Comparison of ENCODE assay signal across 6 cellular contexts in genomic region chr10:133377818-133378250, GRCh38. TPM values are rescaled to one million over a fixed set of nuclear protein-coding genes. Genes with fewer than 3 reads are reported as not detected.
DNase-seq lines count a peak whose midpoint lies in the region; ATAC-seq and TF ChIP-seq lines count a peak whose summit lies in the region.

No MANE protein-coding gene starts in this region.

- H2AFZ ChIP-seq in DND-41 (ENCODE audit: low read depth, low read length): peak overlapping the region; percentile 76

- DNase-seq in DND-41 (no peak), ascending aorta (ENCODE audit: low spot score in 2 of 2) (no peak), NCI-H1930 (lab: John Stamatoyannopoulos, UW) (no peak)
- DNase-seq in NK-92 treated with Interleukin-12 subunit alpha and Interleukin-12 subunit beta, amount 100 ng/mL, for 24 hours (lab: John Stamatoyannopoulos, UW): no peak

- peak overlapping the region; percentile 81 for H3K4me2 ChIP-seq in DND-41 (ENCODE audit: insufficient read depth, low read length)

- ATAC-seq in DND-41 (ENCODE audit: insufficient read depth, low read depth) (peak; percentile 1; the same call in 1 of the 3 replicates), HG03521 (IDR thresholded peaks at IDR 0.05; ENCODE audit: unreplicated experiment) (no peak)

- H3K79me2 ChIP-seq in DND-41 (ENCODE audit: insufficient read depth, low read length): no peaks in the 10 kb centered on the region

- H3K9ac ChIP-seq in DND-41 (ENCODE audit: low read depth, low read length): peak overlapping the region; percentile 57

- no peaks in the 10 kb centered on the region for H3K36me3 ChIP-seq in DND-41 (ENCODE audit: insufficient read depth, low read length)
- no peaks in the 10 kb centered on the region for H3K36me3 ChIP-seq in ascending aorta
- H3K36me3 ChIP-seq in muscle layer of duodenum (ENCODE audit: control insufficient read depth in 1 of 2, insufficient read depth in 2 of 2, low read length in 2 of 2): no peaks in the 10 kb centered on the region

- H3K27ac ChIP-seq in DND-41 (ENCODE audit: low read length) (no peak overlapping the region; the same call in 1 of the 2 replicates), ascending aorta (peak overlapping the region; percentile 61 to 82), muscle layer of duodenum (ENCODE audit: low read length) (no peak overlapping the region)

- peak overlapping the region; percentile 13 to 59; a peak in 3 of 4 replicates for H3K4me3 ChIP-seq in DND-41 (ENCODE audit: low read depth in 1 of 2, low read length in 2 of 2)
- peak overlapping the region; percentile 87 to 98 for H3K4me3 ChIP-seq in ascending aorta
- H3K4me3 ChIP-seq in muscle layer of duodenum (ENCODE audit: low read depth in 1 of 2, low read length in 2 of 2): peak overlapping the region; percentile 69 to 91

- no peaks in the 10 kb centered on the region for H4K20me1 ChIP-seq in DND-41 (ENCODE audit: insufficient read depth, low read length)

- H3K27me3 ChIP-seq in DND-41 (ENCODE audit: insufficient read depth, low read length, poor library complexity) (no peaks in the 10 kb centered on the region), ascending aorta (no peaks in the 10 kb centered on the region), muscle layer of duodenum (ENCODE audit: low read depth, low read length) (no peaks in the 10 kb centered on the region)

- intact Hi-C loops in ascending aorta (cut with DNase I): loop anchor here (2.0 to 10.0 kb wide), 4 partner anchors 116 to 1476 kb away; partner anchors contain the start of genes LRRC27, PPP2R2D and STK32C

- no peaks in the 10 kb centered on the region for H3K9me3 ChIP-seq in DND-41 (ENCODE audit: insufficient read depth, low read length, severe bottlenecking)
- H3K9me3 ChIP-seq in ascending aorta: no peaks in the 10 kb centered on the region
- H3K9me3 ChIP-seq in muscle layer of duodenum (ENCODE audit: control insufficient read depth in 1 of 2, low read length in 2 of 2): no peaks in the 10 kb centered on the region

- TF ChIP-seq CTCF in DND-41 (IDR thresholded peaks at IDR 0.05; ENCODE audit: borderline replicate concordance, extremely low read depth, low read length, poor library complexity, severe bottlenecking) (no peak), ascending aorta (IDR thresholded peaks at IDR 0.05) (no peak)

- H3K4me1 ChIP-seq in DND-41 (ENCODE audit: insufficient read depth, low read length) (peaks cover 24% of the 10 kb centered on the region), ascending aorta (peaks cover 4 to 13% of the 10 kb centered on the region in 2 donors), muscle layer of duodenum (ENCODE audit: control insufficient read depth in 1 of 2, insufficient read depth in 2 of 2, low read length in 2 of 2) (peaks cover 0 to 22% of the 10 kb centered on the region in 2 donors)

RNA-seq across cellular contexts. Expression of gene PAOX, which starts 1.2 kb away (rescaled TPM):
- total RNA-seq in ascending aorta: 1.4 TPM

RNA-seq across cellular contexts. Expression of gene ECHS1, which starts 4.7 kb away (rescaled TPM):
- total RNA-seq in ascending aorta: 68.0 TPM

RNA-seq across cellular contexts. Expression of gene MTG1, which starts 16.1 kb away (rescaled TPM):
- 37.8 TPM for total RNA-seq in ascending aorta

RNA-seq across cellular contexts. Expression of gene FUOM, which starts 20.0 kb away (rescaled TPM):
- 38.5 TPM for total RNA-seq in ascending aorta

RNA-seq across cellular contexts. Expression of gene PRAP1, which starts 30.7 kb away (rescaled TPM):
- total RNA-seq in ascending aorta: not detected

Comparison
In these comparisons a context has a peak if more than half of its experiments do, and no peak if none do; other contexts are left out.
1. H3K27ac ChIP-seq: peak in ascending aorta (2 of 2); none in DND-41 (single experiment) and muscle layer of duodenum (single experiment).
2. H3K4me3 ChIP-seq: peak in every context shown above with its lines; median percentile 92 in ascending aorta; 80 in muscle layer of duodenum; 36 in DND-41.